ENCODE assay signal across 16 cellular contexts in the genomic region with DNA sequence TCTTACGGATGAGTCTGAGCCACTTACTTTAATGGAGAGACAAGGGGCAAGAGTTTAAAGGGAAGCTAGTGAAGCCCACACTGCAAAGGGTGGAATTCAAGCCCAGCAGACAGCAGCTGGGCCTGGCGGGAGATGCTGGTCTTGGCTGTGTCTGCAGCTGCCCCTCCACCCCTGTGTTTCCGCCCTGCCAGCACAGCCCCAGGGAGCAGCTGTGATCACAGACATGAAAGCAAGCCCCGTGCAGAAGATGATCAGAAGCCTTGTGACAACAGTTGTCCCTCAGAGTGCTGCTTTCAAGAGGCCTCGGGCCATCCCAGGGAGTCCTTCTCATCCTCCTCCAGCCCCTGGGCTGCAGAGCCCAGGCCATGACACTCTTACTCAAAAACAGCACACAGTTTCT. TPM values are rescaled to one million over a fixed set of nuclear protein-coding genes. Genes with fewer than 3 reads are reported as not detected.
DNase-seq lines count a peak whose midpoint lies in the region; TF ChIP-seq lines count a peak whose summit lies in the region.
"Had no signal": no experiment of that assay in that cellular context is flagged by ENCODE, and none has a peak within 500 bp of the region (broad histone marks: within the 10 kb centered on the region; RNA-seq: fewer than 3 reads in every experiment).

No MANE protein-coding gene starts in this region.

- no peak for TF ChIP-seq CTCF in vagina (IDR thresholded peaks at IDR 0.05)

- no peaks in the 10 kb centered on the region for H3K4me1 ChIP-seq in vagina
- H3K4me1 ChIP-seq: A549 had no signal

- H3K27ac ChIP-seq in vagina, result no peak overlapping the region
- H3K27ac ChIP-seq: A549 had no signal

- no peaks in the 10 kb centered on the region for H3K27me3 ChIP-seq in vagina

- no peaks in the 10 kb centered on the region for H3K9me3 ChIP-seq in vagina
- H3K9me3 ChIP-seq: A549 had no signal

- no peaks in the 10 kb centered on the region for H3K36me3 ChIP-seq in vagina

- DNase-seq in NCI-H2081 (lab: John Stamatoyannopoulos, UW) (peak; percentile 39 to 48), NCI-H2081 treated with DMSO at 0.1 percent for 48 hours (lab: John Stamatoyannopoulos, UW) (no peak), NCI-H2029 treated with DMSO at 0.1 percent for 48 hours (lab: John Stamatoyannopoulos, UW) (peak; percentile 38), globus pallidus (ENCODE audit: low spot score) (peak; percentile 81), pons (ENCODE audit: low spot score) (peak; percentile 74), OCI-M1 (lab: John Stamatoyannopoulos, UW) (no peak), vagina (ENCODE audit: extremely low spot score in 2 of 2) (no peak)
- DNase-seq in activated CD4-positive, alpha-beta T cell treated with anti-CD3 and anti-CD28 coated beads, Interleukin-2, amount 50 U/mL, for 1 hour, result no peak
- DNase-seq: activated CD4-positive, alpha-beta T cell treated with anti-CD3 and anti-CD28 coated beads for 48 hours; activated T-cell treated with anti-CD3 and anti-CD28 coated beads, Interleukin-2, amount 50 U/mL, for 1 hour; cortex of kidney; HFFc6; RPMI8226 had no signal

- intact Hi-C loops in vagina (cut with DNase I), result no loop called here

- H3K4me3 ChIP-seq in vagina, result no peak overlapping the region
- H3K4me3 ChIP-seq: A549, smooth muscle cell had no signal

- no peak for TF ChIP-seq POLR2A in vagina (IDR thresholded peaks at IDR 0.05)

RNA-seq across cellular contexts. Expression of a gene that starts 24.2 kb away (rescaled TPM):
- total RNA-seq in vagina, result 2.0 TPM
- total RNA-seq: HFFc6, M059J had no signal

Comparison
In these comparisons a context has a peak if more than half of its experiments do, and no peak if none do; other contexts are left out.
1. DNase-seq: peak in NCI-H2081 (2 of 2), NCI-H2029 treated with DMSO at 0.1 percent for 48 hours (single experiment), globus pallidus (single experiment) and pons (single experiment); none in NCI-H2081 treated with DMSO at 0.1 percent for 48 hours (single experiment), activated CD4-positive, alpha-beta T cell treated with anti-CD3 and anti-CD28 coated beads, Interleukin-2, amount 50 U/mL, for 1 hour (single experiment), OCI-M1 (single experiment) and vagina (0 of 2).